7 cellular contexts compared by ENCODE assay signal in genomic region chr17:41784207-41784744, GRCh38. TPM values are rescaled to one million over a fixed set of nuclear protein-coding genes. Genes with fewer than 3 reads are reported as not detected.
DNase-seq lines count a peak whose midpoint lies in the region; ATAC-seq, FAIRE-seq and TF ChIP-seq lines count a peak whose summit lies in the region.
"Had no signal": no experiment of that assay in that cellular context is flagged by ENCODE, and none has a peak within 500 bp of the region (broad histone marks: within the 10 kb centered on the region; RNA-seq: fewer than 3 reads in every experiment).

No MANE protein-coding gene starts in this region.

- peaks cover 71% of the 10 kb centered on the region for H3K4me1 Mint-ChIP-seq in CD14-positive monocyte
- peaks cover 17% of the 10 kb centered on the region for H3K4me1 Mint-ChIP-seq in activated T-helper 2 cell treated with anti-CD3 and anti-CD28 coated beads, Interferon-gamma antibody, Interleukin-2, Interleukin-4, amounts not matched to agents 10 μg/mL and 5 μg/mL and 100 μg/mL, durations not matched to agents 14 hours and 24 hours and 36 hours (ENCODE audit: low read depth)

- TF ChIP-seq CTCF in CD14-positive monocyte (IDR thresholded peaks at IDR 0.05) (no peak), Peyer's patch (IDR thresholded peaks at IDR 0.05) (no peak)

- H3K36me3 Mint-ChIP-seq in CD14-positive monocyte = peaks cover 2 to 4% of the 10 kb centered on the region in 2 donors
- H3K36me3 Mint-ChIP-seq in activated T-helper 2 cell treated with anti-CD3 and anti-CD28 coated beads, Interferon-gamma antibody, Interleukin-2, Interleukin-4, amounts not matched to agents 10 μg/mL and 5 μg/mL and 100 μg/mL, durations not matched to agents 14 hours and 24 hours and 36 hours (ENCODE audit: low read depth) = no peaks in the 10 kb centered on the region

- peaks cover 20 to 38% (median 22%) of the 10 kb centered on the region in 3 donors for H3K27me3 Mint-ChIP-seq in CD14-positive monocyte (ENCODE audit: low read depth in 3 of 3)
- H3K27me3 Mint-ChIP-seq in activated T-helper 2 cell treated with anti-CD3 and anti-CD28 coated beads, Interferon-gamma antibody, Interleukin-2, Interleukin-4, amounts not matched to agents 10 μg/mL and 5 μg/mL and 100 μg/mL, durations not matched to agents 14 hours and 24 hours and 36 hours (ENCODE audit: low read depth) = peaks cover 32% of the 10 kb centered on the region

- H3K27ac Mint-ChIP-seq in CD14-positive monocyte = peak overlapping the region in 3 of 7 donors; percentile 12 to 81 (median 47)
- H3K27ac Mint-ChIP-seq in activated T-helper 2 cell treated with anti-CD3 and anti-CD28 coated beads, Interferon-gamma antibody, Interleukin-2, Interleukin-4, amounts not matched to agents 10 μg/mL and 5 μg/mL and 100 μg/mL, durations not matched to agents 14 hours and 24 hours and 36 hours = no peak overlapping the region

- peak overlapping the region; percentile 76 to 90 for H3K4me3 Mint-ChIP-seq in CD14-positive monocyte
- H3K4me3 Mint-ChIP-seq in activated T-helper 2 cell treated with anti-CD3 and anti-CD28 coated beads, Interferon-gamma antibody, Interleukin-2, Interleukin-4, amounts not matched to agents 10 μg/mL and 5 μg/mL and 100 μg/mL, durations not matched to agents 14 hours and 24 hours and 36 hours (ENCODE audit: low read depth) = no peak overlapping the region

- peaks cover 0 to 56% (median 12%) of the 10 kb centered on the region in 4 donors for H3K4me1 ChIP-seq in Peyer's patch

- no peak for ATAC-seq in HG03175 (IDR thresholded peaks at IDR 0.05; ENCODE audit: unreplicated experiment)

- FAIRE-seq in GM19239 (lab: Jason Lieb, UNC) = no peak
- FAIRE-seq: GM18507 had no signal

- TF ChIP-seq POLR2A in Peyer's patch (IDR thresholded peaks at IDR 0.05) = no peak

- no peaks in the 10 kb centered on the region for H3K9me3 ChIP-seq in Peyer's patch

- intact Hi-C loops in CD14-positive monocyte (cut with micrococcal nuclease) = no loop called here
- intact Hi-C loops in activated T-helper 2 cell treated with anti-CD3 and anti-CD28 coated beads, Interferon-gamma antibody, Interleukin-2, Interleukin-4, amounts not matched to agents 10 μg/mL and 5 μg/mL and 100 μg/mL, durations not matched to agents 14 hours and 24 hours and 36 hours (cut with micrococcal nuclease) = no loop called here

- peak overlapping the region in 3 of 4 donors; percentile 72 to 90 (median 79) for H3K4me3 ChIP-seq in Peyer's patch

- peak overlapping the region; percentile 76 to 99 (median 96) for H3K27ac ChIP-seq in Peyer's patch

- peaks cover 0 to 10% (median 0%) of the 10 kb centered on the region in 7 donors for H3K9me3 Mint-ChIP-seq in CD14-positive monocyte
- no peaks in the 10 kb centered on the region for H3K9me3 Mint-ChIP-seq in activated T-helper 2 cell treated with anti-CD3 and anti-CD28 coated beads, Interferon-gamma antibody, Interleukin-2, Interleukin-4, amounts not matched to agents 10 μg/mL and 5 μg/mL and 100 μg/mL, durations not matched to agents 14 hours and 24 hours and 36 hours

- no peaks in the 10 kb centered on the region for H3K36me3 ChIP-seq in Peyer's patch

- H3K27me3 ChIP-seq in Peyer's patch = no peaks in the 10 kb centered on the region

- DNase-seq in CD14-positive monocyte (ENCODE audit: low spot score) (no peak), Peyer's patch (peak in 1 of 3 donors; percentile 54), iPS-NIHi11 (ENCODE audit: low spot score) (peak; percentile 66), GM19239 (ENCODE audit: insufficient read length, low spot score) (no peak)
- DNase-seq in activated T-helper 2 cell treated with anti-CD3 and anti-CD28 coated beads, Interferon-gamma antibody, Interleukin-2, Interleukin-4, amounts not matched to agents 10 μg/mL and 5 μg/mL and 100 μg/mL, durations not matched to agents 14 hours and 24 hours and 36 hours (ENCODE audit: low spot score) = no peak

RNA-seq across cellular contexts. Expression of gene JUP, which starts 2.2 kb away (rescaled TPM):
- polyA plus RNA-seq in CD14-positive monocyte = 10 to 100 TPM; 14.0 to 15.4 TPM
- total RNA-seq in Peyer's patch = 100 to 1,000 TPM; 229 to 585 (median 505) TPM
- 0.78 and 1.3 TPM in 2 replicates for total RNA-seq in activated T-helper 2 cell treated with anti-CD3 and anti-CD28 coated beads, Interferon-gamma antibody, Interleukin-2, Interleukin-4, amounts not matched to agents 10 μg/mL and 5 μg/mL and 100 μg/mL, durations not matched to agents 14 hours and 24 hours and 36 hours

RNA-seq across cellular contexts. Expression of gene P3H4, which starts 27.5 kb away (rescaled TPM):
- under 1 TPM; 0.16 to 0.46 TPM for polyA plus RNA-seq in CD14-positive monocyte
- total RNA-seq in Peyer's patch = 10 to 100 TPM in 3 of 4 donors, 1 to 10 TPM in 1; 9.5 to 23.1 (median 18.0) TPM
- 7.8 and 8.6 TPM in 2 replicates for total RNA-seq in activated T-helper 2 cell treated with anti-CD3 and anti-CD28 coated beads, Interferon-gamma antibody, Interleukin-2, Interleukin-4, amounts not matched to agents 10 μg/mL and 5 μg/mL and 100 μg/mL, durations not matched to agents 14 hours and 24 hours and 36 hours

RNA-seq across cellular contexts. Expression of gene FKBP10, which starts 28.5 kb away (rescaled TPM):
- polyA plus RNA-seq in CD14-positive monocyte = not detected
- 100 to 1,000 TPM in 1 of 4 donors, 10 to 100 TPM in 2, 1 to 10 TPM in 1; 7.2 to 130 (median 11.2) TPM for total RNA-seq in Peyer's patch
- 1.3 and 1.4 TPM in 2 replicates for total RNA-seq in activated T-helper 2 cell treated with anti-CD3 and anti-CD28 coated beads, Interferon-gamma antibody, Interleukin-2, Interleukin-4, amounts not matched to agents 10 μg/mL and 5 μg/mL and 100 μg/mL, durations not matched to agents 14 hours and 24 hours and 36 hours

RNA-seq across cellular contexts. Expression of gene HAP1, which starts 49.8 kb away (rescaled TPM):
- not detected for polyA plus RNA-seq in CD14-positive monocyte
- total RNA-seq in Peyer's patch = 1 to 10 TPM in 1 of 4 donors, under 1 TPM in 1, not detected in 2; 0.94 to 5.0 TPM
- total RNA-seq in activated T-helper 2 cell treated with anti-CD3 and anti-CD28 coated beads, Interferon-gamma antibody, Interleukin-2, Interleukin-4, amounts not matched to agents 10 μg/mL and 5 μg/mL and 100 μg/mL, durations not matched to agents 14 hours and 24 hours and 36 hours = 0.11 and 0.23 TPM in 2 replicates

RNA-seq across cellular contexts. Expression of gene NT5C3B, which starts 51.8 kb away (rescaled TPM):
- polyA plus RNA-seq in CD14-positive monocyte = 10 to 100 TPM; 13.5 to 14.2 TPM
- 10 to 100 TPM in 3 of 4 donors, 1 to 10 TPM in 1; 5.8 to 40.4 (median 20.1) TPM for total RNA-seq in Peyer's patch
- total RNA-seq in activated T-helper 2 cell treated with anti-CD3 and anti-CD28 coated beads, Interferon-gamma antibody, Interleukin-2, Interleukin-4, amounts not matched to agents 10 μg/mL and 5 μg/mL and 100 μg/mL, durations not matched to agents 14 hours and 24 hours and 36 hours = 59.9 and 62.0 TPM in 2 replicates

Comparison
In these comparisons a context has a peak if more than half of its experiments do, and no peak if none do; other contexts are left out.
1. RNA of gene JUP, which starts 2.2 kb away (total RNA-seq): 229 to 585 TPM in Peyer's patch; 0.78 to 1.3 TPM in activated T-helper 2 cell treated with anti-CD3 and anti-CD28 coated beads, Interferon-gamma antibody, Interleukin-2, Interleukin-4, amounts not matched to agents 10 μg/mL and 5 μg/mL and 100 μg/mL, durations not matched to agents 14 hours and 24 hours and 36 hours; every median in the first group is over 10 times any median in the second.